17 cellular contexts compared by ENCODE assay signal in genomic region chr17:73555199-73555810, GRCh38.
DNase-seq lines count a peak whose midpoint lies in the region; ATAC-seq and TF ChIP-seq lines count a peak whose summit lies in the region.
"Had no signal": no experiment of that assay in that cellular context is flagged by ENCODE, and none has a peak within 500 bp of the region (broad histone marks: within the 10 kb centered on the region; RNA-seq: fewer than 3 reads in every experiment).

No MANE protein-coding gene starts in this region.

- POLR2A ChIA-PET in activated CD8-positive, alpha-beta T cell treated with anti-CD3 and anti-CD28 coated beads for 36 hours (lab: Charles Lee), result interaction anchor here (2.0 kb wide), 1 partner anchor 12 kb away, joined by 8 read pairs; no protein-coding TSS in a partner anchor

- H3K36me3 ChIP-seq in MG63, result no peaks in the 10 kb centered on the region

- peaks cover 16% of the 10 kb centered on the region for H3K4me1 Mint-ChIP-seq in glutamatergic neuron (ENCODE audit: low read depth, unreplicated experiment)
- peaks cover 7% of the 10 kb centered on the region for H3K4me1 Mint-ChIP-seq in activated CD8-positive, alpha-beta T cell treated with anti-CD3 and anti-CD28 coated beads for 36 hours (ENCODE audit: low read depth)

- TF ChIP-seq CTCF in glutamatergic neuron (IDR thresholded peaks at IDR 0.05; ENCODE audit: partially characterized antibody, unreplicated experiment), result no peak
- TF ChIP-seq CTCF in activated CD8-positive, alpha-beta T cell treated with anti-CD3 and anti-CD28 coated beads for 36 hours (IDR thresholded peaks at IDR 0.05), result no peak

- no peaks in the 10 kb centered on the region for H3K27me3 ChIP-seq in MG63

- H3K4me3 Mint-ChIP-seq in glutamatergic neuron (ENCODE audit: unreplicated experiment), result peak overlapping the region; percentile 18
- no peak overlapping the region for H3K4me3 Mint-ChIP-seq in activated CD8-positive, alpha-beta T cell treated with anti-CD3 and anti-CD28 coated beads for 36 hours
- H3K4me3 Mint-ChIP-seq: B cell, T-cell had no signal

- H3K9me3 ChIP-seq in MG63, result no peaks in the 10 kb centered on the region

- H3K4me3 ChIP-seq in MG63, result no peak overlapping the region
- H3K4me3 ChIP-seq: GM12878 had no signal

- intact Hi-C loops in Right ventricle myocardium inferior (cut with DNase I), result no loop called here
- intact Hi-C loops in cardiac septum (cut with DNase I), result no loop called here
- intact Hi-C loops in activated CD8-positive, alpha-beta T cell treated with anti-CD3 and anti-CD28 coated beads for 36 hours (cut with micrococcal nuclease), result no loop called here

- DNase-seq in Right ventricle myocardium inferior (ENCODE audit: missing footprints) (peak; percentile 66), cardiac septum (ENCODE audit: low spot score) (no peak), NCI-H82 (lab: John Stamatoyannopoulos, UW) (peak; percentile 98), glutamatergic neuron (no peak), cortex of kidney (lab: John Stamatoyannopoulos, UW) (no peak), MG63 (no peak)
- no peak for DNase-seq in activated CD8-positive, alpha-beta T cell treated with anti-CD3 and anti-CD28 coated beads for 36 hours
- DNase-seq: EL, GOT3, NCI-H1930, NCI-H510A treated with DMSO at 0.1 percent for 48 hours, SHP77 treated with DMSO at 0.1 percent for 48 hours, T-cell had no signal

- H3K27me3 Mint-ChIP-seq in glutamatergic neuron (ENCODE audit: unreplicated experiment), result peaks cover 4% of the 10 kb centered on the region
- H3K27me3 Mint-ChIP-seq in activated CD8-positive, alpha-beta T cell treated with anti-CD3 and anti-CD28 coated beads for 36 hours, result no peaks in the 10 kb centered on the region
- H3K27me3 Mint-ChIP-seq: B cell, T-cell had no signal

- no peak for ATAC-seq in Right ventricle myocardium inferior
- ATAC-seq in activated CD8-positive, alpha-beta T cell treated with anti-CD3 and anti-CD28 coated beads for 36 hours, result no peak
- ATAC-seq: GM12878, HepG2, SK-N-SH treated with all-trans-retinoic acid at 6 μM for 48 hours, T-cell had no signal

- peaks cover 6% of the 10 kb centered on the region for H3K36me3 Mint-ChIP-seq in glutamatergic neuron (ENCODE audit: unreplicated experiment)
- H3K36me3 Mint-ChIP-seq in activated CD8-positive, alpha-beta T cell treated with anti-CD3 and anti-CD28 coated beads for 36 hours (ENCODE audit: low read depth), result no peaks in the 10 kb centered on the region
- H3K36me3 Mint-ChIP-seq: T-cell had no signal

- peaks cover 2% of the 10 kb centered on the region for H3K9me3 Mint-ChIP-seq in glutamatergic neuron (ENCODE audit: unreplicated experiment)
- H3K9me3 Mint-ChIP-seq in activated CD8-positive, alpha-beta T cell treated with anti-CD3 and anti-CD28 coated beads for 36 hours, result peaks cover 3% of the 10 kb centered on the region

- CTCF ChIA-PET in activated CD8-positive, alpha-beta T cell treated with anti-CD3 and anti-CD28 coated beads for 36 hours (lab: Charles Lee), result interaction anchor here (1.0 to 1.1 kb wide), 3 partner anchors 10 to 30 kb away, joined by 3 to 4 read pairs (median 3); no protein-coding TSS in a partner anchor

- peak overlapping the region; percentile 36 for H3K27ac Mint-ChIP-seq in glutamatergic neuron (ENCODE audit: unreplicated experiment)
- no peak overlapping the region for H3K27ac Mint-ChIP-seq in activated CD8-positive, alpha-beta T cell treated with anti-CD3 and anti-CD28 coated beads for 36 hours
- H3K27ac Mint-ChIP-seq: B cell, T-cell had no signal

Comparison
In these comparisons a context has a peak if more than half of its experiments do, and no peak if none do; other contexts are left out.
1. DNase-seq: peak in Right ventricle myocardium inferior (single experiment) and NCI-H82 (single experiment); none in cardiac septum (single experiment), glutamatergic neuron (single experiment), activated CD8-positive, alpha-beta T cell treated with anti-CD3 and anti-CD28 coated beads for 36 hours (single experiment), cortex of kidney (single experiment) and MG63 (single experiment).